Comparison of ENCODE assay signal across 36 cellular contexts in the genomic region with DNA sequence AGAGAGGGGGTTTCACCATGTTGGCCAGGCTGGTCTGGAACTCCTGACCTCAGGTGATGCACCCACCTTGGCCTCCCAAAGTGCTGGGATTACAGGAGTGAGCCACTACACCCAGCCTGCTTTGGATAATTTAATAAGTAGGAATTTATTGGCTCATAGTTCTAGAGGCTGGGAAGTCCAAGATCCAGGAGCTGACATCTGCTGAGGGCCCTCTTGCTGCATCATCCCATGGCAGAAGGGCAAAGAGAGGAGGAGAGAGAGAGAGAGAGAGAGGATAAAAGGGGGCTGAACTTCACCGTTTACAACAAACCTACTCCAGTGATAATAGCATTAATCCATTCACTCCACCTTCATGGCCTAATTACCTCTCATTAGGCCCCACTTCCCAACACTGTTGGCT.
"Had no signal": no experiment of that assay in that cellular context is flagged by ENCODE, and none has a peak within 500 bp of the region (broad histone marks: within the 10 kb centered on the region; RNA-seq: fewer than 3 reads in every experiment).

No MANE protein-coding gene starts in this region.

- H3K36me3 ChIP-seq: adrenal gland, esophagus muscularis mucosa, gastrocnemius medialis, heart left ventricle, WERI-Rb-1 had no signal

- ATAC-seq: activated CD4-positive, CD25-positive, alpha-beta regulatory T cell treated with anti-CD3 and anti-CD28 coated beads, Interleukin-2, amount 50 U/mL, for 24 hours; activated CD8-positive, alpha-beta memory T cell treated with anti-CD3 and anti-CD28 coated beads, Interleukin-2, amount 10 ng/mL, durations not matched to agents 7 days and 5 days; activated CD8-positive, alpha-beta T cell treated with anti-CD3 and anti-CD28 coated beads, Interleukin-2, amount 10 ng/mL, durations not matched to agents 7 days and 5 days; activated naive CD8-positive, alpha-beta T cell treated with anti-CD3 and anti-CD28 coated beads, Interleukin-2, amount 50 U/mL, for 24 hours; body of pancreas; effector memory CD8-positive, alpha-beta T cell; foreskin keratinocyte; gastrocnemius medialis; heart left ventricle; T-helper 17 cell had no signal

- FAIRE-seq: colon had no signal

- H3K36me3 Mint-ChIP-seq: activated CD4-positive, alpha-beta memory T cell treated with anti-CD3 and anti-CD28 coated beads for 36 hours; activated naive CD4-positive, alpha-beta T cell treated with anti-CD3 and anti-CD28 coated beads, Interleukin-2, amount 50 U/mL, for 24 hours; activated naive CD8-positive, alpha-beta T cell treated with anti-CD3 and anti-CD28 coated beads for 36 hours had no signal

- H3K4me3 Mint-ChIP-seq: activated B cell treated with CpG ODN at 0.5 μM for 24 hours; activated CD4-positive, alpha-beta memory T cell treated with anti-CD3 and anti-CD28 coated beads for 36 hours; activated CD4-positive, alpha-beta T cell treated with anti-CD3 and anti-CD28 coated beads, Interleukin-2, amount 10 ng/mL, durations not matched to agents 24 days and 14 days; activated CD8-positive, alpha-beta memory T cell treated with anti-CD3 and anti-CD28 coated beads, Interleukin-2, amount 10 ng/mL, durations not matched to agents 7 days and 5 days; activated CD8-positive, alpha-beta T cell treated with anti-CD3 and anti-CD28 coated beads, Interleukin-2, amount 10 ng/mL, durations not matched to agents 7 days and 5 days; activated naive CD4-positive, alpha-beta T cell treated with anti-CD3 and anti-CD28 coated beads for 36 hours; activated naive CD4-positive, alpha-beta T cell treated with anti-CD3 and anti-CD28 coated beads, Interleukin-2, amount 50 U/mL, for 24 hours; activated naive CD8-positive, alpha-beta T cell treated with anti-CD3 and anti-CD28 coated beads for 36 hours; activated naive CD8-positive, alpha-beta T cell treated with anti-CD3 and anti-CD28 coated beads, Interleukin-2, amount 50 U/mL, for 24 hours; activated T-helper 1 cell treated with anti-CD3 and anti-CD28 coated beads, Interleukin-12 subunit alpha, Interleukin-12 subunit beta, Interleukin-2, Interleukin-4 antibody, amounts not matched to agents 30 ng/mL and 10 ng/mL and 1 ng/mL, durations not matched to agents 14 hours and 24 hours and 36 hours; effector memory CD8-positive, alpha-beta T cell; T-helper 17 cell; T-helper 2 cell treated with Interferon-gamma antibody and Interleukin-4, amounts not matched to agents 5 μg/mL and 100 μg/mL, for 36 hours had no signal

- H3K27ac ChIP-seq: adrenal gland, body of pancreas, esophagus muscularis mucosa, foreskin keratinocyte, gastrocnemius medialis, heart left ventricle, WERI-Rb-1 had no signal

- H3K27ac Mint-ChIP-seq: activated B cell treated with CpG ODN at 0.5 μM for 24 hours; activated CD4-positive, alpha-beta memory T cell treated with anti-CD3 and anti-CD28 coated beads for 36 hours; activated CD4-positive, alpha-beta T cell treated with anti-CD3 and anti-CD28 coated beads, Interleukin-2, amount 10 ng/mL, durations not matched to agents 24 days and 14 days; activated CD8-positive, alpha-beta memory T cell treated with anti-CD3 and anti-CD28 coated beads, Interleukin-2, amount 10 ng/mL, durations not matched to agents 7 days and 5 days; activated CD8-positive, alpha-beta T cell treated with anti-CD3 and anti-CD28 coated beads, Interleukin-2, amount 10 ng/mL, durations not matched to agents 7 days and 5 days; activated naive CD4-positive, alpha-beta T cell treated with anti-CD3 and anti-CD28 coated beads for 36 hours; activated naive CD4-positive, alpha-beta T cell treated with anti-CD3 and anti-CD28 coated beads, Interleukin-2, amount 50 U/mL, for 24 hours; activated naive CD8-positive, alpha-beta T cell treated with anti-CD3 and anti-CD28 coated beads for 36 hours; activated naive CD8-positive, alpha-beta T cell treated with anti-CD3 and anti-CD28 coated beads, Interleukin-2, amount 50 U/mL, for 24 hours; activated T-helper 1 cell treated with anti-CD3 and anti-CD28 coated beads, Interleukin-12 subunit alpha, Interleukin-12 subunit beta, Interleukin-2, Interleukin-4 antibody, amounts not matched to agents 30 ng/mL and 10 ng/mL and 1 ng/mL, durations not matched to agents 14 hours and 24 hours and 36 hours; activated T-helper 2 cell treated with anti-CD3 and anti-CD28 coated beads, Interferon-gamma antibody, Interleukin-2, Interleukin-4, amounts not matched to agents 10 μg/mL and 5 μg/mL and 100 μg/mL, durations not matched to agents 14 hours and 24 hours and 36 hours; effector memory CD8-positive, alpha-beta T cell; T-helper 17 cell; T-helper 2 cell treated with Interferon-gamma antibody and Interleukin-4, amounts not matched to agents 5 μg/mL and 100 μg/mL, for 36 hours had no signal

- H3K9me3 Mint-ChIP-seq: activated B cell treated with CpG ODN at 0.5 μM for 24 hours; activated CD4-positive, alpha-beta T cell treated with anti-CD3 and anti-CD28 coated beads, Interleukin-2, amount 10 ng/mL, durations not matched to agents 24 days and 14 days; activated naive CD4-positive, alpha-beta T cell treated with anti-CD3 and anti-CD28 coated beads for 36 hours; activated naive CD4-positive, alpha-beta T cell treated with anti-CD3 and anti-CD28 coated beads, Interleukin-2, amount 50 U/mL, for 24 hours; activated T-helper 2 cell treated with anti-CD3 and anti-CD28 coated beads, Interferon-gamma antibody, Interleukin-2, Interleukin-4, amounts not matched to agents 10 μg/mL and 5 μg/mL and 100 μg/mL, durations not matched to agents 14 hours and 24 hours and 36 hours; effector memory CD8-positive, alpha-beta T cell had no signal

- H3K27me3 ChIP-seq: adrenal gland, body of pancreas, esophagus muscularis mucosa, gastrocnemius medialis had no signal

- H3K9me3 ChIP-seq: adrenal gland, body of pancreas, esophagus muscularis mucosa, gastrocnemius medialis had no signal

- H3K4me3 ChIP-seq: adrenal gland, body of pancreas, esophagus muscularis mucosa, gastrocnemius medialis, heart left ventricle had no signal

- DNase-seq: activated B cell treated with CpG ODN at 0.5 μM for 24 hours; activated CD4-positive, alpha-beta memory T cell treated with anti-CD3 and anti-CD28 coated beads for 36 hours; activated CD4-positive, alpha-beta T cell treated with anti-CD3 and anti-CD28 coated beads, Interleukin-2, amount 10 ng/mL, durations not matched to agents 24 days and 14 days; activated CD8-positive, alpha-beta memory T cell treated with anti-CD3 and anti-CD28 coated beads, Interleukin-2, amount 10 ng/mL, durations not matched to agents 7 days and 5 days; activated CD8-positive, alpha-beta memory T cell treated with anti-CD3 and anti-CD28 coated beads, Interleukin-2, amount 50 U/mL, for 4 hours; activated CD8-positive, alpha-beta T cell treated with anti-CD3 and anti-CD28 coated beads, Interleukin-2, amount 10 ng/mL, durations not matched to agents 7 days and 5 days; activated effector memory CD4-positive, alpha-beta T cell treated with anti-CD3 and anti-CD28 coated beads, Interleukin-2, amount 50 U/mL, for 16 hours; activated naive CD4-positive, alpha-beta T cell treated with anti-CD3 and anti-CD28 coated beads for 36 hours; activated naive CD8-positive, alpha-beta T cell treated with anti-CD3 and anti-CD28 coated beads for 36 hours; activated naive CD8-positive, alpha-beta T cell treated with anti-CD3 and anti-CD28 coated beads, Interleukin-2, amount 50 U/mL, for 24 hours; activated T-cell treated with anti-CD3 and anti-CD28 coated beads, Interleukin-2, amount 50 U/mL, for 1 hour; activated T-cell treated with anti-CD3 and anti-CD28 coated beads, Interleukin-2, amount 50 U/mL, for 48 hours; amygdala; aorta; body of pancreas; caudate nucleus; cortex of kidney; dermis blood vessel endothelial cell; effector CD4-positive, alpha-beta T cell; effector memory CD8-positive, alpha-beta T cell; erythroblast; foreskin keratinocyte; gastrocnemius medialis; glutamatergic neuron; heart left ventricle; T-helper 17 cell; T1000; WERI-Rb-1 had no signal
